Comparison of ENCODE assay signal across 14 cellular contexts in the genomic region with DNA sequence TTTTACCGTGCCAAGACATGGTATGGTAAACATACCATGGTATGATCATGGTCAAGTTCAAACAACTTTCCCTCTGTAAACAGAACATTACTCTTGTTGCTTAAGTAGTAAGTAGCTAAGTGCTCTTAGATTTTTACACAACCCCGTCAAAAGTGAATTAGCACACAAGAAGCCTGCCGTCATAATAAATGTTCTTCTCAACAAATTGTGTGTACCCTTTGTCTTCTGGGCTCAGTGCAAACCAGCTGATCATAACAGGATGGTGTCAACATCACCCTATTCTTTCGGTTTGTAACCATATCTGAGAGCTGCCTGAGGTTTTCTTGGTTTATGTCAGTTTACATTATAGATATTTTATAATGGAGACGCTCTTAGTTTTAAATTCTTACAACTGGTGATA. TPM values are rescaled to one million over a fixed set of nuclear protein-coding genes. Genes with fewer than 3 reads are reported as not detected.
DNase-seq lines count a peak whose midpoint lies in the region; ATAC-seq and TF ChIP-seq lines count a peak whose summit lies in the region.
"Had no signal": no experiment of that assay in that cellular context is flagged by ENCODE, and none has a peak within 500 bp of the region (broad histone marks: within the 10 kb centered on the region; RNA-seq: fewer than 3 reads in every experiment).

No MANE protein-coding gene starts in this region.

- no peak for DNase-seq in CD8-positive, alpha-beta T cell
- no peak for DNase-seq in GM23248
- no peak for DNase-seq in dorsolateral prefrontal cortex
- peak in 1 of 10 donors; percentile 40 for DNase-seq in naive thymus-derived CD8-positive, alpha-beta T cell
- DNase-seq in type B pancreatic cell (ENCODE audit: extremely low spot score, unreplicated experiment): no peak
- no peak for DNase-seq in NCI-H2081 treated with DMSO at 0.1 percent for 48 hours (lab: John Stamatoyannopoulos, UW)
- DNase-seq: amniotic stem cell, NCI-H345, PC-9 had no signal

- POLR2A ChIA-PET in CD8-positive, alpha-beta T cell (lab: Charles Lee): interaction anchor here (0.7 kb wide), 1 partner anchor 10 kb away, joined by 3 read pairs; no protein-coding TSS in a partner anchor
- POLR2A ChIA-PET in naive thymus-derived CD8-positive, alpha-beta T cell (lab: Charles Lee): no interaction called here

- no peaks in the 10 kb centered on the region for H3K27me3 ChIP-seq in CD8-positive, alpha-beta T cell (ENCODE audit: insufficient read depth, low read length)
- H3K27me3 ChIP-seq in GM23248 (replicated peaks; ENCODE audit: insufficient read depth) (no peaks in the 10 kb centered on the region), dorsolateral prefrontal cortex (peaks cover 0 to 38% (median 4%) of the 10 kb centered on the region in 45 donors)
- H3K27me3 ChIP-seq: tibial artery had no signal

- H3K4me3 Mint-ChIP-seq in CD8-positive, alpha-beta T cell: peak overlapping the region; percentile 76
- H3K4me3 Mint-ChIP-seq in naive thymus-derived CD8-positive, alpha-beta T cell: peak overlapping the region; percentile 42 to 81 (median 68)
- H3K4me3 Mint-ChIP-seq in type B pancreatic cell: no peak overlapping the region
- H3K4me3 Mint-ChIP-seq: neural crest cell had no signal

- peaks cover 14% of the 10 kb centered on the region for H3K4me1 ChIP-seq in CD8-positive, alpha-beta T cell (ENCODE audit: insufficient read depth, low read length)
- no peaks in the 10 kb centered on the region for H3K4me1 ChIP-seq in GM23248 (ENCODE audit: insufficient read depth)
- H3K4me1 ChIP-seq: tibial artery had no signal

- no peaks in the 10 kb centered on the region for H3K27me3 Mint-ChIP-seq in CD8-positive, alpha-beta T cell (ENCODE audit: low read depth)
- H3K27me3 Mint-ChIP-seq in naive thymus-derived CD8-positive, alpha-beta T cell: no peaks in the 10 kb centered on the region
- H3K27me3 Mint-ChIP-seq in type B pancreatic cell: no peaks in the 10 kb centered on the region

- H3K4me1 Mint-ChIP-seq in CD8-positive, alpha-beta T cell (ENCODE audit: low read depth): peaks cover 15% of the 10 kb centered on the region
- peaks cover 2 to 24% (median 21%) of the 10 kb centered on the region in 4 donors for H3K4me1 Mint-ChIP-seq in naive thymus-derived CD8-positive, alpha-beta T cell
- H3K4me1 Mint-ChIP-seq in type B pancreatic cell (ENCODE audit: unreplicated experiment): no peaks in the 10 kb centered on the region
- H3K4me1 Mint-ChIP-seq: neural crest cell had no signal

- 43 to 45% methylated on average over 5 of the region's 5 CpGs for WGBS in GM23248 (ENCODE audit: low coverage in 1 of 2, low lambda C conversion rate in 2 of 2, missing lambda C conversion rate in 2 of 2), 2 experiments

- H3K9ac ChIP-seq in GM23248: peak overlapping the region; percentile 49

- no peak for TF ChIP-seq CTCF in CD8-positive, alpha-beta T cell (IDR thresholded peaks at IDR 0.05)
- no peak for TF ChIP-seq CTCF in dorsolateral prefrontal cortex (IDR thresholded peaks at IDR 0.05 in 54 of 56, conservative IDR thresholded peaks at IDR 0.05 in 2 of 56; ENCODE audit: low read depth in 1 of 56, partially characterized antibody in 56 of 56)
- no peak for TF ChIP-seq CTCF in type B pancreatic cell (conservative IDR thresholded peaks at IDR 0.05)

- H4K20me1 ChIP-seq in GM23248 (ENCODE audit: insufficient read depth): no peaks in the 10 kb centered on the region

- H3K36me3 ChIP-seq in CD8-positive, alpha-beta T cell (ENCODE audit: insufficient read depth, low read length): no peaks in the 10 kb centered on the region
- no peaks in the 10 kb centered on the region for H3K36me3 ChIP-seq in GM23248 (ENCODE audit: low read depth)
- H3K36me3 ChIP-seq: tibial artery had no signal

- no peaks in the 10 kb centered on the region for H3F3A ChIP-seq in GM23248 (ENCODE audit: insufficient read depth)

- no peaks in the 10 kb centered on the region for H3K9me2 ChIP-seq in GM23248 (ENCODE audit: insufficient read depth)

- CTCF ChIA-PET in CD8-positive, alpha-beta T cell (lab: Charles Lee): interaction anchor here (0.8 to 2.8 kb wide), 12 partner anchors 8 to 255 kb away, joined by 3 to 16 read pairs (median 6); a partner anchor contains a TSS

- no peaks in the 10 kb centered on the region for H3K79me2 ChIP-seq in GM23248 (ENCODE audit: insufficient read depth)

- peak overlapping the region; percentile 49 for H3K27ac Mint-ChIP-seq in CD8-positive, alpha-beta T cell
- peak overlapping the region in 7 of 10 donors; percentile 49 to 87 (median 79) for H3K27ac Mint-ChIP-seq in naive thymus-derived CD8-positive, alpha-beta T cell
- no peak overlapping the region for H3K27ac Mint-ChIP-seq in type B pancreatic cell

- peak overlapping the region; percentile 75 for H2AFZ ChIP-seq in GM23248
- H2AFZ ChIP-seq: PC-9 had no signal

- peaks cover 5% of the 10 kb centered on the region for H3K36me3 Mint-ChIP-seq in CD8-positive, alpha-beta T cell
- H3K36me3 Mint-ChIP-seq in naive thymus-derived CD8-positive, alpha-beta T cell: no peaks in the 10 kb centered on the region
- H3K36me3 Mint-ChIP-seq in type B pancreatic cell: no peaks in the 10 kb centered on the region

- peak; percentile 63 for ATAC-seq in CD8-positive, alpha-beta T cell
- peak; percentile 68 to 84 for ATAC-seq in naive thymus-derived CD8-positive, alpha-beta T cell
- ATAC-seq in HG02798 (IDR thresholded peaks at IDR 0.05; ENCODE audit: poor library complexity, unreplicated experiment) (no peak), HG03342 (IDR thresholded peaks at IDR 0.05; ENCODE audit: unreplicated experiment) (no peak)

- H3K4me3 ChIP-seq in CD8-positive, alpha-beta T cell (ENCODE audit: low read depth, low read length): peak overlapping the region; percentile 35
- H3K4me3 ChIP-seq in GM23248 (peak overlapping the region; percentile 75), dorsolateral prefrontal cortex (peak overlapping the region in 50 of 59 donors; percentile 3 to 63 (median 40))
- H3K4me3 ChIP-seq: PC-9, tibial artery had no signal

- in situ Hi-C loops in GM23248 (cut with MboI): no loop called here

- peak overlapping the region; percentile 85 for H3K4me2 ChIP-seq in GM23248 (ENCODE audit: unreplicated experiment)
- H3K4me2 ChIP-seq: PC-9 had no signal

- intact Hi-C loops in CD8-positive, alpha-beta T cell (cut with DNase I, micrococcal nuclease): loop anchor here (1.0 to 10.0 kb wide), 4 partner anchors 38 to 1108 kb away; no protein-coding TSS in a partner anchor
- intact Hi-C loops in dorsolateral prefrontal cortex (cut with DNase I): no loop called here

- no peaks in the 10 kb centered on the region for H3K9me3 Mint-ChIP-seq in CD8-positive, alpha-beta T cell
- no peaks in the 10 kb centered on the region for H3K9me3 Mint-ChIP-seq in naive thymus-derived CD8-positive, alpha-beta T cell
- H3K9me3 Mint-ChIP-seq in type B pancreatic cell: no peaks in the 10 kb centered on the region

- no peaks in the 10 kb centered on the region for H3K9me3 ChIP-seq in CD8-positive, alpha-beta T cell (ENCODE audit: low read length)
- no peaks in the 10 kb centered on the region for H3K9me3 ChIP-seq in GM23248 (ENCODE audit: low read depth)
- H3K9me3 ChIP-seq: tibial artery had no signal

- H3K27ac ChIP-seq in CD8-positive, alpha-beta T cell (ENCODE audit: low read depth, low read length): no peak overlapping the region
- H3K27ac ChIP-seq in GM23248: no peak overlapping the region
- peak overlapping the region in 2 of 59 donors; percentile 19 to 38 for H3K27ac ChIP-seq in dorsolateral prefrontal cortex
- H3K27ac ChIP-seq: PC-9, skin epidermis, tibial artery had no signal

RNA-seq across cellular contexts. Expression of a gene that starts 28.8 kb away (rescaled TPM):
- total RNA-seq in CD8-positive, alpha-beta T cell: 100 to 1,000 TPM; 104 to 106 TPM
- 19.6 and 34.6 TPM in 2 replicates for total RNA-seq in GM23248 (2014; rRNA removed; shearing (Covaris generic))
- 24.8 and 26.8 TPM in 2 replicates for polyA plus RNA-seq in GM23248 (2016; fragmentation: Nextera tagmentation; extraction: Ambion mirVana)
- total RNA-seq in dorsolateral prefrontal cortex: 10 to 100 TPM; 20.2 to 55.4 (median 32.7) TPM
- 100 to 1,000 TPM; 175 to 184 TPM for total RNA-seq in naive thymus-derived CD8-positive, alpha-beta T cell
- 100 to 1,000 TPM in 1 of 3 donors, 10 to 100 TPM in 2; 88.1 to 113 (median 92.5) TPM for polyA plus RNA-seq in naive thymus-derived CD8-positive, alpha-beta T cell
- total RNA-seq in type B pancreatic cell (ENCODE audit: low replicate concordance): 24.5 and 34.0 TPM in 2 replicates

Comparison
In these comparisons a context has a peak if more than half of its experiments do, and no peak if none do; other contexts are left out.
1. ATAC-seq: peak in CD8-positive, alpha-beta T cell (single experiment) and naive thymus-derived CD8-positive, alpha-beta T cell (2 of 2); none in HG02798 (single experiment) and HG03342 (single experiment).
2. intact Hi-C loops: an anchor here in CD8-positive, alpha-beta T cell (1.0 to 10.0 kb wide); none called in dorsolateral prefrontal cortex.
3. Peak in every context shown above with its lines, with median percentiles within 50 percentile points of each other: H3K4me3 ChIP-seq.